17 cellular contexts compared by ENCODE assay signal in the genomic region with DNA sequence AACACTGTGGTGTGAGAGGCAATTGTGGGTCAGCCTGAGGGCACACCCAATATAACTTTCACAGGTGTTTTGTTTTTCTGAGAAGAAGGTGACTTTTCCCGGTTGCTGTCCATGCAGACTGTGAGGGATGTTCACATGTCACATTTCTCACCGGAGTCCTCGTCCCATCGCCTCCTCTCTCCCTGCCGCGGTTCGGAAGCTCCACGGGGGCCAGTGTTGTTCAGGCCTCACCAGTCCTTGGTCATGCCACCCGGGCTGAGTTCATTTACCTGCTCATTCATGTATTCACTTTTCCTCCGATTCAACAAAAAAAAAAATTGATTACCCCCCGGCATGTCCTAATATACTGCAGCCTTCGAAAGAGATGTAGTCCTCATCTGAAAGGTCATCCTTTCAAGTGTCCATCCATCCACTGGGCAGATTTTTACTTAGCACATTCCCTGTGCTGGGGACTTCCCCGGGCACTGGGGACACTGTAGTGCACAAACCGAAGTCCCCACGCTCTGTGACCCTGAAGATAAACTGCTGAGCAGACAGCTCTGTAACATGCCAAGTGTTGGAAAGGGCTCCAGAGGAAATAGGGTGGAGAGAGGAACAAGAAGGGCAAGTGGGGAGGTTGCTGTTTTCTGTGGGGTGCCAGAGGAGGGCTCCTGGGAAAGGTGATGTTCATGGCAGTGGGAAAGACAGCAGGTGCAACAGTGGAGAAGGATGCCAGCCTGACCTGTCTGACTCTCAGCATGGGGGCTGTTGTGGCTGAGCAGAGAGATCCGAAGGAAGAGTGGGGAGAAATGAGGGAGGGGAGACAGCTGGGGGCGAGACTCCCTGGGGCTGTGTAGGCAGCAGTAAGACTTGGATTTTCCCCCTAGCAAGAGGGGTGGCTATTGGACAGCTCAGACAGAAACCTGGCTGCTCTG. TPM values are rescaled to one million over a fixed set of nuclear protein-coding genes. Genes with fewer than 3 reads are reported as not detected.
"Had no signal": no experiment of that assay in that cellular context is flagged by ENCODE, and none has a peak within 500 bp of the region (broad histone marks: within the 10 kb centered on the region; RNA-seq: fewer than 3 reads in every experiment).

No MANE protein-coding gene starts in this region.

- ATAC-seq: activated CD8-positive, alpha-beta T cell treated with anti-CD3 and anti-CD28 coated beads for 36 hours; activated T-cell treated with anti-CD3 and anti-CD28 coated beads, Interleukin-2, amount 50 U/mL, for 72 hours had no signal

- H3K9ac ChIP-seq: SK-N-SH had no signal

- H3K9me2 ChIP-seq: SK-N-SH had no signal

- H3K9me3 ChIP-seq: SK-N-SH had no signal

- H3K4me1 ChIP-seq: tibial nerve had no signal

- H3K27me3 ChIP-seq: dorsolateral prefrontal cortex, tibial nerve had no signal

- DNase-seq: activated CD4-positive, alpha-beta T cell treated with anti-CD3 and anti-CD28 coated beads, Interleukin-2, amount 10 ng/mL, durations not matched to agents 24 days and 14 days; activated CD8-positive, alpha-beta T cell treated with anti-CD3 and anti-CD28 coated beads for 36 hours; activated gamma-delta T cell; activated T-cell treated with anti-CD3 and anti-CD28 coated beads, Interleukin-2, amount 50 U/mL, for 72 hours; amniotic stem cell; caudate nucleus; dorsolateral prefrontal cortex; foreskin fibroblast; glutamatergic neuron; mammary epithelial cell; SK-N-SH; stimulated activated naive CD4-positive, alpha-beta T cell treated with Interleukin-2 at 50 U/mL for 16 hours; T-helper 1 cell; T-helper 9 cell had no signal

- H3K27ac ChIP-seq: dorsolateral prefrontal cortex, epithelial cell of prostate, tibial nerve had no signal

- H3K4me2 ChIP-seq: SK-N-SH had no signal

- H3K4me3 ChIP-seq: dorsolateral prefrontal cortex, tibial nerve had no signal

RNA-seq across cellular contexts. Expression of gene RAB17, which starts 59.3 kb away (rescaled TPM):
- polyA plus RNA-seq: neural cell had no signal
